22 cellular contexts compared by ENCODE assay signal in the genomic region with DNA sequence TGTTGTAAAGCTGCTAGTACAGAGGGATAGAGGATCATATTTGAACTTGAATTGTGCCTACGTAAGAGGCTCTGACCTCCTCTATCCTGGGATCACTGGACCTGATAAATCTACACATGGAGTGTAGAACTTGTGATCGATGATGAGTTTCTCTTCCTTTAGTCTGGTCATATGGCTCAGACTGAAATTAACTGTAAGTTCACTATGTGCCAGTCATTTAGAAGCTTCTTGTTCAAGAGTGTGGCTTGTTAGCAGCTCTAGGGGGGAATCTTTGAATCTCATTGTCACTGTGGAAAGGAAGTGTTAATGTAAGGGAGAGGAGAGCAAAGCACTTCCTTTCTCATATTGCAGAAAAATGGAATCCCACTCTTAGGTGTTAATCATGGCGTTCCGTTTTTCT. TPM values are rescaled to one million over a fixed set of nuclear protein-coding genes. Genes with fewer than 3 reads are reported as not detected.
DNase-seq lines count a peak whose midpoint lies in the region; ATAC-seq, FAIRE-seq and TF ChIP-seq lines count a peak whose summit lies in the region.
"Had no signal": no experiment of that assay in that cellular context is flagged by ENCODE, and none has a peak within 500 bp of the region (broad histone marks: within the 10 kb centered on the region; RNA-seq: fewer than 3 reads in every experiment).

No MANE protein-coding gene starts in this region.

- peaks cover 0 to 4% of the 10 kb centered on the region in 2 experiments; a peak in 1 of 4 replicates for H3K36me3 ChIP-seq in GM12878 (ENCODE audit: control insufficient read depth in 2 of 2, insufficient read depth in 2 of 2, low read length in 1 of 2)
- H3K36me3 ChIP-seq: brain microvascular endothelial cell, vagina had no signal

- H3K27ac Mint-ChIP-seq in activated T-cell treated with anti-CD3 and anti-CD28 coated beads, Interleukin-2, amount 50 U/mL, for 24 hours, result peak overlapping the region; percentile 48
- H3K27ac Mint-ChIP-seq in neural crest cell (ENCODE audit: unreplicated experiment) (peak overlapping the region; percentile 25), T-helper 17 cell (no peak overlapping the region)
- H3K27ac Mint-ChIP-seq: activated naive CD8-positive, alpha-beta T cell treated with anti-CD3 and anti-CD28 coated beads for 36 hours had no signal

- in situ Hi-C loops in GM13976 (cut with MboI; ENCODE audit: low sequenced_read_pairs, unreplicated experiment) (no loop called here), GM12878 (cut with MboI) (no loop called here)

- peaks cover 16% of the 10 kb centered on the region for H3K4me1 ChIP-seq in GM12878 (ENCODE audit: control insufficient read depth, insufficient read depth, low read length)

- H3K9me3 Mint-ChIP-seq in activated T-cell treated with anti-CD3 and anti-CD28 coated beads, Interleukin-2, amount 50 U/mL, for 24 hours, result no peaks in the 10 kb centered on the region
- no peaks in the 10 kb centered on the region for H3K9me3 Mint-ChIP-seq in neural crest cell
- H3K9me3 Mint-ChIP-seq: activated naive CD8-positive, alpha-beta T cell treated with anti-CD3 and anti-CD28 coated beads for 36 hours had no signal

- TF ChIP-seq CTCF in GM13976 (IDR thresholded peaks at IDR 0.05; ENCODE audit: borderline replicate concordance, control extremely low read depth, extremely low read depth, insufficient read depth, missing control alignments) (no peak), GM12878 (IDR thresholded peaks at IDR 0.05 in 2 of 3, conservative IDR thresholded peaks at IDR 0.05 in 1 of 3; ENCODE audit: control insufficient read depth in 2 of 3, extremely low read depth in 1 of 3, insufficient read depth in 1 of 3, low read depth in 3 of 3, low read length in 3 of 3) (no peak), neural crest cell (conservative IDR thresholded peaks at IDR 0.05) (no peak)

- DNase-seq in activated T-cell treated with anti-CD3 and anti-CD28 coated beads, Interleukin-2, amount 50 U/mL, for 24 hours, result no peak
- DNase-seq in activated T-cell treated with anti-CD3 and anti-CD28 coated beads for 4 hours (no peak), GM13976 (ENCODE audit: low spot score) (peak; percentile 37), GM12878 (ENCODE audit: low read depth, low spot score) (peak; percentile 40), neural crest cell (ENCODE audit: low read depth, low spot score) (no peak), T-helper 17 cell (no peak), NCI-H1105 treated with DMSO at 0.1 percent for 48 hours (lab: John Stamatoyannopoulos, UW) (no peak)
- DNase-seq: activated CD4-positive, alpha-beta T cell treated with anti-CD3 and anti-CD28 coated beads, Interleukin-2, amount 50 U/mL, for 1 hour; activated naive CD8-positive, alpha-beta T cell treated with anti-CD3 and anti-CD28 coated beads for 36 hours; brain microvascular endothelial cell; KG1; kidney; mammary epithelial cell; NCI-H1092 treated with DMSO at 0.1 percent for 48 hours; NCI-H524; stimulated activated CD4-positive, alpha-beta T cell treated with anti-CD3 and anti-CD28 coated beads, Interleukin-4, amount 100 ng/mL, for 4 hours had no signal

- peak overlapping the region; percentile 41; the same call in 1 of the 2 replicates for H3K4me2 ChIP-seq in GM12878 (ENCODE audit: control insufficient read depth, insufficient read depth)
- H3K4me2 ChIP-seq: A549, BLaER1, smooth muscle cell had no signal

- no peak overlapping the region for H3K4me3 Mint-ChIP-seq in activated T-cell treated with anti-CD3 and anti-CD28 coated beads, Interleukin-2, amount 50 U/mL, for 24 hours
- no peak overlapping the region for H3K4me3 Mint-ChIP-seq in neural crest cell
- H3K4me3 Mint-ChIP-seq in T-helper 17 cell, result no peak overlapping the region
- H3K4me3 Mint-ChIP-seq: activated naive CD8-positive, alpha-beta T cell treated with anti-CD3 and anti-CD28 coated beads for 36 hours had no signal

- ATAC-seq in GM12878 (peak; percentile 88), HG02840 (IDR thresholded peaks at IDR 0.05; ENCODE audit: low FRiP score, unreplicated experiment) (no peak), T-helper 17 cell (no peak)

- peaks cover 21% of the 10 kb centered on the region for H3K36me3 Mint-ChIP-seq in activated T-cell treated with anti-CD3 and anti-CD28 coated beads, Interleukin-2, amount 50 U/mL, for 24 hours (ENCODE audit: low read depth)
- H3K36me3 Mint-ChIP-seq in neural crest cell (ENCODE audit: low read depth), result peaks cover 7% of the 10 kb centered on the region
- H3K36me3 Mint-ChIP-seq in T-helper 17 cell (ENCODE audit: low read depth), result no peaks in the 10 kb centered on the region

- peak overlapping the region; percentile 65 for H3K27ac ChIP-seq in GM12878 (ENCODE audit: control insufficient read depth, insufficient read depth)
- H3K27ac ChIP-seq: A549, BLaER1, brain microvascular endothelial cell, suprapubic skin, vagina had no signal

- no peak for TF ChIP-seq EP300 in GM12878 (IDR thresholded peaks at IDR 0.05; ENCODE audit: borderline replicate concordance in 1 of 2, control insufficient read depth in 1 of 2, low read depth in 2 of 2, low read length in 2 of 2)

- no peaks in the 10 kb centered on the region for H3K27me3 Mint-ChIP-seq in activated T-cell treated with anti-CD3 and anti-CD28 coated beads, Interleukin-2, amount 50 U/mL, for 24 hours
- H3K27me3 Mint-ChIP-seq in neural crest cell (ENCODE audit: low read depth) (peaks cover 2% of the 10 kb centered on the region), T-helper 17 cell (no peaks in the 10 kb centered on the region)
- H3K27me3 Mint-ChIP-seq: activated naive CD8-positive, alpha-beta T cell treated with anti-CD3 and anti-CD28 coated beads for 36 hours had no signal

- no peak for TF ChIP-seq POLR2A in GM12878 (IDR thresholded peaks at IDR 0.05; ENCODE audit: low read depth, low read length)

- H4K20me1 ChIP-seq in GM12878 (ENCODE audit: control insufficient read depth, insufficient read depth), result no peaks in the 10 kb centered on the region

- POLR2A ChIA-PET in GM12878 (lab: Charles Lee), result interaction anchor here (1.7 to 2.4 kb wide), 2 partner anchors 10 to 33 kb away, joined by 4 to 14 read pairs; a partner anchor contains a TSS

- peaks cover 11% of the 10 kb centered on the region for H3K79me2 ChIP-seq in GM12878 (ENCODE audit: control insufficient read depth, insufficient read depth, low read length)

- WGBS in GM12878 (ENCODE audit: insufficient coverage, insufficient replicate concordance, low lambda C conversion rate, missing lambda C conversion rate), result 18% methylated on average over 4 of the region's 4 CpGs

- no peak for TF ChIP-seq RAD21 in GM12878 (IDR thresholded peaks at IDR 0.05; ENCODE audit: insufficient read depth, low read depth, low read length)

- intact Hi-C loops in GM12878 (cut with micrococcal nuclease; ENCODE audit: unreplicated experiment), result no loop called here

- BruUV-seq in GM12878 (replicated peaks; lab: Mats Ljungman, UMichigan), result no TSS peak

- RAD21 ChIA-PET in GM12878 (lab: Charles Lee; ENCODE audit: unreplicated experiment), result interaction anchor here (1.0 to 1.8 kb wide), 3 partner anchors 10 to 39 kb away, joined by 3 to 5 read pairs (median 3); no protein-coding TSS in a partner anchor

- CTCF ChIA-PET in GM12878 (lab: Yijun Ruan, JAX), result interaction anchor here (1.0 to 1.9 kb wide), 4 partner anchors 9 to 13 kb away, joined by 4 to 6 read pairs (median 5); no protein-coding TSS in a partner anchor

- SMC1A ChIA-PET in GM12878 (lab: Charles Lee; ENCODE audit: uncharacterized antibody, unreplicated experiment), result interaction anchor here (0.8 to 2.7 kb wide), 2 partner anchors 10 to 68 kb away, joined by 3 to 19 read pairs; a partner anchor contains a TSS

- no peak overlapping the region for H3K9ac ChIP-seq in GM12878 (ENCODE audit: control insufficient read depth, insufficient read depth, low read length)
- H3K9ac ChIP-seq: BLaER1 had no signal

- H3K4me1 Mint-ChIP-seq in activated T-cell treated with anti-CD3 and anti-CD28 coated beads, Interleukin-2, amount 50 U/mL, for 24 hours (ENCODE audit: low read depth), result peaks cover 49% of the 10 kb centered on the region
- H3K4me1 Mint-ChIP-seq in neural crest cell, result peaks cover 24% of the 10 kb centered on the region
- H3K4me1 Mint-ChIP-seq in T-helper 17 cell, result peaks cover 31% of the 10 kb centered on the region

- H2AFZ ChIP-seq in GM12878 (ENCODE audit: control insufficient read depth, low read depth, low read length), result peak overlapping the region; percentile 50; the same call in 1 of the 2 replicates

- H3K27me3 ChIP-seq in GM12878 (replicated peaks in 1 of 2; ENCODE audit: control insufficient read depth in 2 of 2, insufficient read depth in 2 of 2, low read length in 1 of 2), result no peaks in the 10 kb centered on the region
- H3K27me3 ChIP-seq: BLaER1, brain microvascular endothelial cell, suprapubic skin, vagina had no signal

- H3K9me3 ChIP-seq in GM12878 (replicated peaks; ENCODE audit: control insufficient read depth, insufficient read depth, low read length) (no peaks in the 10 kb centered on the region), T-helper 17 cell (ENCODE audit: control insufficient read depth, low read length, poor library complexity, severe bottlenecking) (no peaks in the 10 kb centered on the region)
- H3K9me3 ChIP-seq: A549, BLaER1, suprapubic skin, vagina had no signal

- H3K4me3 ChIP-seq in GM12878, result no peak overlapping the region
- H3K4me3 ChIP-seq: A549, BLaER1, smooth muscle cell, suprapubic skin, vagina had no signal

- FAIRE-seq in GM12878 (lab: Jason Lieb, UNC), result peak; percentile 82
- FAIRE-seq: A549, kidney had no signal

RNA-seq across cellular contexts. Expression of a gene that starts 12.1 kb away (rescaled TPM):
- total RNA-seq in GM12878 (2013; cell fraction: nucleolus; rRNA removed), result 16.0 and 16.2 TPM in 2 replicates
- total RNA-seq in GM12878 (2014; rRNA removed), result 3.8 and 4.2 TPM in 2 replicates
- 4.1 and 4.5 TPM in 2 replicates for total RNA-seq in GM12878 (2014; rRNA removed; fragmentation: Illumina TruSeq; extraction: Trizol)
- 5.3 and 5.5 TPM in 2 replicates for total RNA-seq in GM12878 (2021)
- 2.3 TPM for polyA plus RNA-seq in GM12878 (2011; ENCODE audit: low read depth)
- 11.3 and 13.1 TPM in 2 replicates for polyA plus RNA-seq in GM12878 (2011; rRNA removed)
- 5.4 and 6.0 TPM in 2 replicates for polyA plus RNA-seq in GM12878 (2011; cell fraction: cytosol; rRNA removed)
- polyA plus RNA-seq in GM12878 (2011; cell fraction: nucleus; rRNA removed), result 7.8 and 11.0 TPM in 2 replicates
- polyA plus RNA-seq in GM12878 (2012), result 2.9 and 3.6 TPM in 2 replicates
- polyA plus RNA-seq in GM12878 (2014; fragmentation: Illumina TruSeq; extraction: Trizol), result 4.4 and 4.5 TPM in 2 replicates
- polyA plus RNA-seq in GM12878 (2014; fragmentation: Nextera tagmentation; extraction: Ambion mirVana), result 1 to 10 TPM in 1 of 2 experiments, under 1 TPM in 1; 0.71 to 2.2 TPM
- polyA plus RNA-seq in GM12878 (2014; rRNA removed), result 3.7 and 4.5 TPM in 2 replicates
- 1 to 10 TPM; 1.6 to 2.1 TPM for polyA plus RNA-seq in GM12878 (2016; fragmentation: Nextera tagmentation; extraction: Ambion mirVana)
- polyA minus RNA-seq in GM12878 (2011; rRNA and poly(A)+ RNA removed), result 12.4 and 14.7 TPM in 2 replicates
- polyA minus RNA-seq in GM12878 (2011; cell fraction: cytosol; rRNA and poly(A)+ RNA removed), result 3.9 and 4.5 TPM in 2 replicates
- 5.9 and 7.5 TPM in 2 replicates for polyA minus RNA-seq in GM12878 (2011; cell fraction: nucleus; rRNA and poly(A)+ RNA removed)
- total RNA-seq in neural crest cell, result 16.1 and 16.9 TPM in 2 replicates
- 1 to 10 TPM; 5.0 to 8.2 TPM for total RNA-seq in T-helper 17 cell

RNA-seq across cellular contexts. Expression of a gene that starts 42.1 kb away (rescaled TPM):
- total RNA-seq in GM12878 (2013; cell fraction: nucleolus; rRNA removed), result 36.2 and 37.8 TPM in 2 replicates
- total RNA-seq in GM12878 (2014; rRNA removed), result 3.1 and 3.8 TPM in 2 replicates
- total RNA-seq in GM12878 (2014; rRNA removed; fragmentation: Illumina TruSeq; extraction: Trizol), result 2.3 and 3.2 TPM in 2 replicates
- total RNA-seq in GM12878 (2021), result 3.1 and 3.6 TPM in 2 replicates
- polyA plus RNA-seq in GM12878 (2011; ENCODE audit: low read depth), result 1.7 TPM
- 5.2 and 5.5 TPM in 2 replicates for polyA plus RNA-seq in GM12878 (2011; rRNA removed)
- 5.2 and 5.5 TPM in 2 replicates for polyA plus RNA-seq in GM12878 (2011; cell fraction: cytosol; rRNA removed)
- 26.0 and 26.1 TPM in 2 replicates for polyA plus RNA-seq in GM12878 (2011; cell fraction: nucleus; rRNA removed)
- 1.6 and 1.8 TPM in 2 replicates for polyA plus RNA-seq in GM12878 (2012)
- 2.2 and 2.3 TPM in 2 replicates for polyA plus RNA-seq in GM12878 (2014; fragmentation: Illumina TruSeq; extraction: Trizol)
- polyA plus RNA-seq in GM12878 (2014; fragmentation: Nextera tagmentation; extraction: Ambion mirVana), result under 1 TPM; 0.13 to 0.77 TPM
- 3.4 and 5.6 TPM in 2 replicates for polyA plus RNA-seq in GM12878 (2014; rRNA removed)
- 1 to 10 TPM; 1.9 to 2.3 TPM for polyA plus RNA-seq in GM12878 (2016; fragmentation: Nextera tagmentation; extraction: Ambion mirVana)
- polyA minus RNA-seq in GM12878 (2011; rRNA and poly(A)+ RNA removed), result 4.6 and 5.1 TPM in 2 replicates
- 2.1 and 2.3 TPM in 2 replicates for polyA minus RNA-seq in GM12878 (2011; cell fraction: cytosol; rRNA and poly(A)+ RNA removed)
- 7.4 and 17.2 TPM in 2 replicates for polyA minus RNA-seq in GM12878 (2011; cell fraction: nucleus; rRNA and poly(A)+ RNA removed)
- total RNA-seq in neural crest cell, result 10.8 and 11.7 TPM in 2 replicates
- total RNA-seq in T-helper 17 cell, result 10 to 100 TPM in 1 of 2 donors, 1 to 10 TPM in 1; 9.3 to 12.6 TPM

Comparison
In these comparisons a context has a peak if more than half of its experiments do, and no peak if none do; other contexts are left out.
1. DNase-seq: peak in GM13976 (single experiment) and GM12878 (single experiment); none in activated T-cell treated with anti-CD3 and anti-CD28 coated beads, Interleukin-2, amount 50 U/mL, for 24 hours (single experiment), activated T-cell treated with anti-CD3 and anti-CD28 coated beads for 4 hours (single experiment), neural crest cell (single experiment), T-helper 17 cell (0 of 3) and NCI-H1105 treated with DMSO at 0.1 percent for 48 hours (single experiment).